ENCODE assay signal across 8 cellular contexts in the genomic region with DNA sequence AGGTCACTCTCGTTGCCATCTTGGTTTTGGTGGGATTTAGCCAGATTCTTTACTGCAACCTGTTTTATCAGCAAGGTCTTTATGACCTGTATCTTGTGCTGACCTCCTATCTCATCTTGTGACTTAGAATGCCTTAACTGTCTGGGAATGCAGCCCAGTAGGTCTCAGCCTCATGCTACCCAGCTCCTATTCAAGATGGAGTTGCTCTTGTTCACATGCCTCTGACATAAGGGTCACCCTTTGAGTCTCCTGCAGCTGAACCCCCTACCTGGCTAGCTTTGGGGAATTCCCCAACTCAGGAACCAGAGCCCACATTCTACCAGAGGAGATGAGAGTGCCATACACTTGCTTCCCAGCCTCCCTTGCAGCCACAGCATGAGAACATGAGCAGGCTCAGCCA.
A peak's percentile ranks its signal among the peaks of the same experiment; 100 is the strongest.
DNase-seq lines count a peak whose midpoint lies in the region; ATAC-seq and TF ChIP-seq lines count a peak whose summit lies in the region.
"Not testable (repeated sequence)": the region's sequence is repeated elsewhere in the genome, so short reads cannot be mapped to it uniquely, and the experiment has no call there.

No MANE protein-coding gene starts in this region.

- 92 to 98% (median 95%) methylated on average over 1 of the region's 1 CpG for WGBS in heart left ventricle, 4 donors
- WGBS in smooth muscle cell (ENCODE audit: low lambda C conversion rate), result 33% methylated on average over 1 of the region's 1 CpG

- H3K4me1 ChIP-seq in CD4-positive, alpha-beta memory T cell (ENCODE audit: insufficient read depth, low read length), result peaks cover 96% of the 10 kb centered on the region
- H3K4me1 ChIP-seq in heart left ventricle (peaks cover 2 to 86% (median 68%) of the 10 kb centered on the region in 12 donors), smooth muscle cell (ENCODE audit: low read depth) (peaks cover 35% of the 10 kb centered on the region), upper lobe of right lung (peaks cover 20% of the 10 kb centered on the region)

- not testable (repeated sequence) for H3K79me2 ChIP-seq in smooth muscle cell (ENCODE audit: low read depth)

- H3K27ac ChIP-seq in CD4-positive, alpha-beta memory T cell (ENCODE audit: low read depth, low read length), result peak overlapping the region; percentile 79
- H3K27ac ChIP-seq in heart left ventricle (peak overlapping the region in 11 of 12 donors; percentile 13 to 79 (median 69)), smooth muscle cell (ENCODE audit: low read depth) (peak overlapping the region; percentile 13), upper lobe of right lung (peak overlapping the region; percentile 55)

- H3F3A ChIP-seq in smooth muscle cell (ENCODE audit: low read depth), result peaks cover 20% of the 10 kb centered on the region

- peak overlapping the region in 5 of 8 donors; percentile 17 to 81 (median 26) for H3K4me3 Mint-ChIP-seq in CD4-positive, alpha-beta memory T cell
- peak overlapping the region; percentile 21 for H3K4me3 Mint-ChIP-seq in T-helper 17 cell
- not testable (repeated sequence) for H3K4me3 Mint-ChIP-seq in activated T-helper 2 cell treated with anti-CD3 and anti-CD28 coated beads, Interferon-gamma antibody, Interleukin-2, Interleukin-4, amounts not matched to agents 10 μg/mL and 5 μg/mL and 100 μg/mL, durations not matched to agents 14 hours and 24 hours and 36 hours (ENCODE audit: low read depth); dendritic cell treated with granulocyte-macrophage colony-stimulating factor and Interleukin-4, amounts not matched to agents 40 ng/mL and 50 ng/mL, for 4 days; mesothelial cell of epicardium

- POLR2A ChIA-PET in CD4-positive, alpha-beta memory T cell (lab: Charles Lee; ENCODE audit: partially characterized antibody), result interaction anchor here (0.9 to 7.9 kb wide), 11 partner anchors 8 to 242 kb away, joined by 3 to 172 read pairs (median 4); partner anchors contain the start of gene ARHGEF3

- H3K4me3 ChIP-seq in CD4-positive, alpha-beta memory T cell (ENCODE audit: low read length in 2 of 2); heart left ventricle; smooth muscle cell; upper lobe of right lung: not testable (repeated sequence)

- H3K27me3 ChIP-seq in CD4-positive, alpha-beta memory T cell (ENCODE audit: insufficient read depth, low read length); heart left ventricle; smooth muscle cell (ENCODE audit: low read depth); upper lobe of right lung: not testable (repeated sequence)

- H3K9ac ChIP-seq in smooth muscle cell (ENCODE audit: low read depth), result not testable (repeated sequence)

- H3K4me2 ChIP-seq in smooth muscle cell, result not testable (repeated sequence)

- not testable (repeated sequence) for H3K9me3 Mint-ChIP-seq in CD4-positive, alpha-beta memory T cell; activated T-helper 2 cell treated with anti-CD3 and anti-CD28 coated beads, Interferon-gamma antibody, Interleukin-2, Interleukin-4, amounts not matched to agents 10 μg/mL and 5 μg/mL and 100 μg/mL, durations not matched to agents 14 hours and 24 hours and 36 hours; dendritic cell treated with granulocyte-macrophage colony-stimulating factor and Interleukin-4, amounts not matched to agents 40 ng/mL and 50 ng/mL, for 4 days; mesothelial cell of epicardium

- not testable (repeated sequence) for TF ChIP-seq CTCF in heart left ventricle (IDR thresholded peaks at IDR 0.05); mesothelial cell of epicardium (IDR thresholded peaks at IDR 0.05; ENCODE audit: unreplicated experiment); smooth muscle cell (IDR thresholded peaks at IDR 0.05; ENCODE audit: borderline replicate concordance, insufficient read depth, poor library complexity, severe bottlenecking); upper lobe of right lung (IDR thresholded peaks at IDR 0.05)

- not testable (repeated sequence) for H4K20me1 ChIP-seq in smooth muscle cell (ENCODE audit: low read depth)

- H3K36me3 ChIP-seq in CD4-positive, alpha-beta memory T cell (ENCODE audit: insufficient read depth, low read length); heart left ventricle; smooth muscle cell (ENCODE audit: low read depth); upper lobe of right lung: not testable (repeated sequence)

- ATAC-seq in T-helper 17 cell, heart left ventricle, upper lobe of right lung: not testable (repeated sequence)

- peak overlapping the region; percentile 97 to 100 (median 100) for H3K27ac Mint-ChIP-seq in CD4-positive, alpha-beta memory T cell
- peak overlapping the region; percentile 97 for H3K27ac Mint-ChIP-seq in T-helper 17 cell
- peak overlapping the region; percentile 51 for H3K27ac Mint-ChIP-seq in activated T-helper 2 cell treated with anti-CD3 and anti-CD28 coated beads, Interferon-gamma antibody, Interleukin-2, Interleukin-4, amounts not matched to agents 10 μg/mL and 5 μg/mL and 100 μg/mL, durations not matched to agents 14 hours and 24 hours and 36 hours
- H3K27ac Mint-ChIP-seq in dendritic cell treated with granulocyte-macrophage colony-stimulating factor and Interleukin-4, amounts not matched to agents 40 ng/mL and 50 ng/mL, for 4 days, result peak overlapping the region; percentile 39
- peak overlapping the region; percentile 68 for H3K27ac Mint-ChIP-seq in mesothelial cell of epicardium

- CTCF ChIA-PET in CD4-positive, alpha-beta memory T cell (lab: Charles Lee; ENCODE audit: partially characterized antibody), result interaction anchor here (1.1 to 6.1 kb wide), 4 partner anchors 8 to 223 kb away, joined by 4 to 48 read pairs (median 15); partner anchors contain the start of gene ARHGEF3

- intact Hi-C loops in CD4-positive, alpha-beta memory T cell (cut with micrococcal nuclease), result loop anchor here (1.0 kb wide), 1 partner anchor 8 kb away; no protein-coding TSS in a partner anchor
- intact Hi-C loops in activated T-helper 2 cell treated with anti-CD3 and anti-CD28 coated beads, Interferon-gamma antibody, Interleukin-2, Interleukin-4, amounts not matched to agents 10 μg/mL and 5 μg/mL and 100 μg/mL, durations not matched to agents 14 hours and 24 hours and 36 hours (cut with micrococcal nuclease); upper lobe of right lung (cut with DNase I): not testable (repeated sequence)
- intact Hi-C loops in dendritic cell treated with granulocyte-macrophage colony-stimulating factor and Interleukin-4, amounts not matched to agents 40 ng/mL and 50 ng/mL, for 4 days (cut with micrococcal nuclease), result loop anchor here (10.0 kb wide), 1 partner anchor 60 kb away; no protein-coding TSS in a partner anchor
- intact Hi-C loops in heart left ventricle (cut with DNase I), result loop anchor here in 4 of 10 donors (5.0 kb wide), 2 partner anchors 63 to 122 kb away; partner anchors contain the start of gene ARHGEF3 (in 3 of the 4)

- H3K27me3 Mint-ChIP-seq in CD4-positive, alpha-beta memory T cell; T-helper 17 cell; activated T-helper 2 cell treated with anti-CD3 and anti-CD28 coated beads, Interferon-gamma antibody, Interleukin-2, Interleukin-4, amounts not matched to agents 10 μg/mL and 5 μg/mL and 100 μg/mL, durations not matched to agents 14 hours and 24 hours and 36 hours (ENCODE audit: low read depth); dendritic cell treated with granulocyte-macrophage colony-stimulating factor and Interleukin-4, amounts not matched to agents 40 ng/mL and 50 ng/mL, for 4 days; mesothelial cell of epicardium (ENCODE audit: low read depth): not testable (repeated sequence)

- H3K4me1 Mint-ChIP-seq in CD4-positive, alpha-beta memory T cell, result peaks cover 65 to 87% (median 79%) of the 10 kb centered on the region in 4 donors
- peaks cover 60% of the 10 kb centered on the region for H3K4me1 Mint-ChIP-seq in T-helper 17 cell
- peaks cover 57% of the 10 kb centered on the region for H3K4me1 Mint-ChIP-seq in activated T-helper 2 cell treated with anti-CD3 and anti-CD28 coated beads, Interferon-gamma antibody, Interleukin-2, Interleukin-4, amounts not matched to agents 10 μg/mL and 5 μg/mL and 100 μg/mL, durations not matched to agents 14 hours and 24 hours and 36 hours (ENCODE audit: low read depth)
- H3K4me1 Mint-ChIP-seq in dendritic cell treated with granulocyte-macrophage colony-stimulating factor and Interleukin-4, amounts not matched to agents 40 ng/mL and 50 ng/mL, for 4 days (ENCODE audit: low read depth), result peaks cover 37% of the 10 kb centered on the region
- peaks cover 68% of the 10 kb centered on the region for H3K4me1 Mint-ChIP-seq in mesothelial cell of epicardium

- DNase-seq in CD4-positive, alpha-beta memory T cell; T-helper 17 cell; activated T-helper 2 cell treated with anti-CD3 and anti-CD28 coated beads, Interferon-gamma antibody, Interleukin-2, Interleukin-4, amounts not matched to agents 10 μg/mL and 5 μg/mL and 100 μg/mL, durations not matched to agents 14 hours and 24 hours and 36 hours (ENCODE audit: low spot score); heart left ventricle; mesothelial cell of epicardium (ENCODE audit: low spot score in 2 of 2, unreplicated experiment in 2 of 2); smooth muscle cell (lab: John Stamatoyannopoulos, UW; ENCODE audit: unreplicated experiment); upper lobe of right lung: not testable (repeated sequence)

- not testable (repeated sequence) for TF ChIP-seq POLR2A in heart left ventricle (IDR thresholded peaks at IDR 0.05)

- not testable (repeated sequence) for H3K36me3 Mint-ChIP-seq in CD4-positive, alpha-beta memory T cell; T-helper 17 cell (ENCODE audit: low read depth); activated T-helper 2 cell treated with anti-CD3 and anti-CD28 coated beads, Interferon-gamma antibody, Interleukin-2, Interleukin-4, amounts not matched to agents 10 μg/mL and 5 μg/mL and 100 μg/mL, durations not matched to agents 14 hours and 24 hours and 36 hours (ENCODE audit: low read depth); dendritic cell treated with granulocyte-macrophage colony-stimulating factor and Interleukin-4, amounts not matched to agents 40 ng/mL and 50 ng/mL, for 4 days (ENCODE audit: low read depth); mesothelial cell of epicardium

- not testable (repeated sequence) for H2AFZ ChIP-seq in smooth muscle cell (ENCODE audit: low read depth)

- not testable (repeated sequence) for H3K9me3 ChIP-seq in CD4-positive, alpha-beta memory T cell (ENCODE audit: control insufficient read depth in 1 of 2, low read length in 2 of 2); T-helper 17 cell (ENCODE audit: control insufficient read depth, low read length, poor library complexity, severe bottlenecking); heart left ventricle; smooth muscle cell (replicated peaks; ENCODE audit: low read depth); upper lobe of right lung

Comparison
In these comparisons a context has a peak if more than half of its experiments do, and no peak if none do; other contexts are left out.
1. H3K27ac ChIP-seq: peak in every context shown above with its lines; median percentile 79 in CD4-positive, alpha-beta memory T cell; 69 in heart left ventricle; 55 in upper lobe of right lung; 13 in smooth muscle cell.
2. H3K27ac Mint-ChIP-seq: peak in every context shown above with its lines; median percentile 100 in CD4-positive, alpha-beta memory T cell; 97 in T-helper 17 cell; 68 in mesothelial cell of epicardium; 51 in activated T-helper 2 cell treated with anti-CD3 and anti-CD28 coated beads, Interferon-gamma antibody, Interleukin-2, Interleukin-4, amounts not matched to agents 10 μg/mL and 5 μg/mL and 100 μg/mL, durations not matched to agents 14 hours and 24 hours and 36 hours; 39 in dendritic cell treated with granulocyte-macrophage colony-stimulating factor and Interleukin-4, amounts not matched to agents 40 ng/mL and 50 ng/mL, for 4 days.